ENCODE assay signal across 21 cellular contexts in the genomic region with DNA sequence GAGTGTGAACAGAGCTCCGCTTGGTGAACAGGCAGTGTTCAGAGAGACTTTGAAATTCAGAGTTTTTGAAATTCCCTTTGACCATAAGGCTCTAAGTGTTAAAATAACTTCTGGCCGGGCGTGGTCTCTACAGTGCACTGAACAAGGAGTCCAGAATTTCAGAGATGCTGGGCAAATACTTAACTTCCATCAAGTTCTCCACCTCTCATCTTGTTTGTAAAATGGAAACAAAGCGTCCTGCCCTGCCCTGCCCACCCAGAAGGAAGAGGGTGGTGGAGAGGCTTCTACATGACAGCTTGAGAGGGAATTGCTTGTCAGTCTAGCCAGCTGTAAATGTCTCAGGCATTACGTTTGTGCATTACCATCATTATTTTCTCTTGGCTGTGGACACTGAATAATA.
"Had no signal": no experiment of that assay in that cellular context is flagged by ENCODE, and none has a peak within 500 bp of the region (broad histone marks: within the 10 kb centered on the region; RNA-seq: fewer than 3 reads in every experiment).

No MANE protein-coding gene starts in this region.

- H3K36me3 ChIP-seq: cardiac muscle cell had no signal

- H3K4me3 ChIP-seq: body of pancreas, cardiac muscle cell, lung, thyroid gland had no signal

- ATAC-seq: activated CD4-positive, CD25-positive, alpha-beta regulatory T cell treated with anti-CD3 and anti-CD28 coated beads, Interleukin-2, amount 50 U/mL, for 24 hours; activated CD8-positive, alpha-beta T cell treated with anti-CD3 and anti-CD28 coated beads, Interleukin-2, amount 10 ng/mL, durations not matched to agents 7 days and 5 days; activated naive CD8-positive, alpha-beta T cell treated with anti-CD3 and anti-CD28 coated beads, Interleukin-2, amount 50 U/mL, for 24 hours; body of pancreas; stimulated activated naive CD8-positive, alpha-beta T cell treated with anti-CD3 and anti-CD28 coated beads, Interleukin-15, Interleukin-2, amounts not matched to agents 100 U/mL and 50 U/mL, for 24 hours; T-cell had no signal

- DNase-seq: activated CD4-positive, alpha-beta T cell treated with anti-CD3 and anti-CD28 coated beads, Interleukin-2, amount 10 ng/mL, durations not matched to agents 7 days and 5 days; activated CD8-positive, alpha-beta T cell treated with anti-CD3 and anti-CD28 coated beads, Interleukin-2, amount 10 ng/mL, durations not matched to agents 7 days and 5 days; activated gamma-delta T cell; activated naive CD4-positive, alpha-beta T cell treated with anti-CD3 and anti-CD28 coated beads, Interleukin-2, amount 50 U/mL, for 16 hours; activated naive CD8-positive, alpha-beta T cell treated with anti-CD3 and anti-CD28 coated beads, Interleukin-2, amount 50 U/mL, for 24 hours; anterior cingulate cortex; body of pancreas; foreskin melanocyte; glutamatergic neuron; hypothalamus; naive B cell; occipital lobe; stimulated activated CD4-positive, alpha-beta T cell treated with anti-CD3 and anti-CD28 coated beads, Interleukin-4, amount 100 ng/mL, for 4 hours; stimulated activated naive CD8-positive, alpha-beta T cell treated with anti-CD3 and anti-CD28 coated beads, Interleukin-15, Interleukin-2, amounts not matched to agents 100 U/mL and 50 U/mL, for 24 hours; substantia nigra; T-cell; thyroid gland had no signal

- H3K4me1 ChIP-seq: body of pancreas had no signal

- H3K9me3 ChIP-seq: body of pancreas, thyroid gland had no signal

- H3K27me3 ChIP-seq: body of pancreas, cardiac muscle cell, thyroid gland had no signal

- H3K27ac ChIP-seq: body of pancreas, cardiac muscle cell, VCaP had no signal
